Comparison of ENCODE assay signal across 14 cellular contexts in the genomic region with DNA sequence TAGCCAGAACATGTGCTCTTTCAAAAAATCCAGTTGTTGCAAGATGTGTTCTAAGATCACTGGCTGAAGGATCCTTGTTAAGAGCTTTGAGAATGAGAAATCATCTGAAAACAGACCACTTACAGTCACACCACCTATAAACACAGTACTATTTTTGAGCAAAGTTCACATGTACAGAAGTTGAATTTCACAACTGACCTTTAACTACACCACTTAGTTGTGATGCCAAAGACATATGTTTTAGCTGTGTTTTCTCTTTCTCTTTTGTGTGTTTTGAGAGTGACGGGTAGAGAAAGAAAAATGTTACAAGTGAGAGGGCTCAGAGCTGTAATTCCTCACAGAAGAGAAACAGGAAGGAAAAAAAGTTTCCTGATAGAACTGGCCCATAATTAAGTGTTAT.
DNase-seq lines count a peak whose midpoint lies in the region; ATAC-seq and TF ChIP-seq lines count a peak whose summit lies in the region.
"Had no signal": no experiment of that assay in that cellular context is flagged by ENCODE, and none has a peak within 500 bp of the region (broad histone marks: within the 10 kb centered on the region; RNA-seq: fewer than 3 reads in every experiment).

No MANE protein-coding gene starts in this region.

- no peaks in the 10 kb centered on the region for H3K27me3 ChIP-seq in DOHH2 (ENCODE audit: control insufficient read depth, low read length)

- H3K4me1 ChIP-seq in DOHH2 (ENCODE audit: control insufficient read depth, low read length) = peaks cover 87% of the 10 kb centered on the region

- peak overlapping the region; percentile 69 for H3K27ac ChIP-seq in DOHH2 (ENCODE audit: low read depth, low read length)

- H3K9me2 ChIP-seq in DOHH2 (replicated peaks; ENCODE audit: control insufficient read depth, low read length) = no peaks in the 10 kb centered on the region

- TF ChIP-seq POLR2A in erythroblast (IDR thresholded peaks at IDR 0.05; ENCODE audit: low read length) = peak; percentile 40

- TF ChIP-seq CTCF in DOHH2 (IDR thresholded peaks at IDR 0.05; ENCODE audit: low read depth, low read length, poor library complexity, severe bottlenecking) = no peak

- DNase-seq in erythroblast (lab: John Stamatoyannopoulos, UW) (peak; percentile 63 to 84), NCI-H345 treated with DMSO at 0.1 percent for 48 hours (lab: John Stamatoyannopoulos, UW; ENCODE audit: unreplicated experiment) (no peak), kidney glomerular epithelial cell (lab: John Stamatoyannopoulos, UW) (no peak), amniotic stem cell (lab: John Stamatoyannopoulos, UW) (no peak)
- DNase-seq: activated B cell treated with CpG ODN at 0.5 μM for 24 hours; DMS53; NCI-H774; stimulated activated CD4-positive, alpha-beta T cell treated with anti-CD3 and anti-CD28 coated beads, Interleukin-15, amount 100 ng/mL, for 24 hours; substantia nigra; SW 1271 had no signal

- H3K9me3 ChIP-seq in DOHH2 (ENCODE audit: control insufficient read depth, insufficient read depth, low read length) = no peaks in the 10 kb centered on the region

- H3F3A ChIP-seq in DOHH2 (ENCODE audit: control insufficient read depth, insufficient read depth) = peaks cover 9% of the 10 kb centered on the region

- H4K20me1 ChIP-seq in DOHH2 (ENCODE audit: control insufficient read depth, insufficient read depth, low read depth, low read length) = no peaks in the 10 kb centered on the region

- peak overlapping the region; percentile 37 for H3K4me3 ChIP-seq in DOHH2 (ENCODE audit: low read length)

- ATAC-seq in GM18517 (IDR thresholded peaks at IDR 0.05; ENCODE audit: unreplicated experiment) (peak; percentile 55), HG03066 (IDR thresholded peaks at IDR 0.05; ENCODE audit: low read depth, unreplicated experiment) (peak; percentile 50), HG03378 (IDR thresholded peaks at IDR 0.05; ENCODE audit: unreplicated experiment) (no peak)

- H3K36me3 ChIP-seq in DOHH2 (ENCODE audit: control insufficient read depth, low read length) = no peaks in the 10 kb centered on the region

- H3K4me2 ChIP-seq in DOHH2 (ENCODE audit: low read length) = peak overlapping the region; percentile 52

- H3K79me2 ChIP-seq in DOHH2 (ENCODE audit: control insufficient read depth, low read length) = no peaks in the 10 kb centered on the region

Comparison
In these comparisons a context has a peak if more than half of its experiments do, and no peak if none do; other contexts are left out.
1. DNase-seq: peak in erythroblast (2 of 2); none in NCI-H345 treated with DMSO at 0.1 percent for 48 hours (single experiment), kidney glomerular epithelial cell (single experiment) and amniotic stem cell (single experiment).